ENCODE assay signal across 15 cellular contexts in genomic region chrX:63050225-63050624, GRCh38.
A peak's percentile ranks its signal among the peaks of the same experiment; 100 is the strongest.
DNase-seq lines count a peak whose midpoint lies in the region; ATAC-seq and TF ChIP-seq lines count a peak whose summit lies in the region.
"Had no signal": no experiment of that assay in that cellular context is flagged by ENCODE, and none has a peak within 500 bp of the region (broad histone marks: within the 10 kb centered on the region; RNA-seq: fewer than 3 reads in every experiment).

No MANE protein-coding gene starts in this region.

- DNase-seq in NCI-H748 (lab: John Stamatoyannopoulos, UW; ENCODE audit: unreplicated experiment) (peak; percentile 0), NCI-H748 treated with DMSO at 0.1 percent for 48 hours (lab: John Stamatoyannopoulos, UW) (no peak), OCI-M1 (lab: John Stamatoyannopoulos, UW) (peak; percentile 22), kidney tubule cell (ENCODE audit: low spot score) (peak; percentile 2), gastrocnemius medialis (no peak), upper lobe of left lung (no peak)
- no peak for DNase-seq in stimulated activated naive CD4-positive, alpha-beta T cell treated with Interleukin-2 at 50 U/mL for 16 hours (lab: John Stamatoyannopoulos, UW)
- DNase-seq: activated CD8-positive, alpha-beta memory T cell treated with anti-CD3 and anti-CD28 coated beads, Interleukin-2, amount 50 U/mL, for 48 hours; NCI-H1092 treated with DMSO at 0.1 percent for 48 hours; NCI-H774; psoas muscle had no signal

- H3K36me3 ChIP-seq in gastrocnemius medialis (no peaks in the 10 kb centered on the region), upper lobe of left lung (no peaks in the 10 kb centered on the region)
- H3K36me3 ChIP-seq: tibial nerve had no signal

- H3K4me1 ChIP-seq in gastrocnemius medialis (no peaks in the 10 kb centered on the region), upper lobe of left lung (no peaks in the 10 kb centered on the region)
- H3K4me1 ChIP-seq: Caco-2, psoas muscle, tibial nerve had no signal

- H3K9me3 ChIP-seq in gastrocnemius medialis = no peaks in the 10 kb centered on the region
- H3K9me3 ChIP-seq in upper lobe of left lung = peaks cover 0 to 4% (median 0%) of the 10 kb centered on the region in 4 donors
- H3K9me3 ChIP-seq: Caco-2, psoas muscle, tibial nerve had no signal

- peak; percentile 66 for ATAC-seq in HG02885 (IDR thresholded peaks at IDR 0.05; ENCODE audit: poor library complexity, unreplicated experiment)
- ATAC-seq in gastrocnemius medialis = no peak
- ATAC-seq in upper lobe of left lung (ENCODE audit: low FRiP score in 2 of 2) = no peak
- ATAC-seq: activated CD4-positive, CD25-positive, alpha-beta regulatory T cell treated with anti-CD3 and anti-CD28 coated beads, Interleukin-2, amount 50 U/mL, for 24 hours; psoas muscle had no signal

- no peaks in the 10 kb centered on the region for H3K27me3 ChIP-seq in gastrocnemius medialis
- H3K27me3 ChIP-seq in upper lobe of left lung = no peaks in the 10 kb centered on the region
- H3K27me3 ChIP-seq: tibial nerve had no signal

- no peak overlapping the region for H3K4me3 ChIP-seq in gastrocnemius medialis
- H3K4me3 ChIP-seq in upper lobe of left lung = no peak overlapping the region
- H3K4me3 ChIP-seq: psoas muscle, tibial nerve had no signal

- 43 to 46% methylated on average over 1 to 2 of the region's 2 CpGs for WGBS in upper lobe of left lung, 2 donors

- H3K27ac ChIP-seq in gastrocnemius medialis = no peak overlapping the region
- no peak overlapping the region for H3K27ac ChIP-seq in upper lobe of left lung
- H3K27ac ChIP-seq: psoas muscle, tibial nerve had no signal

- in situ Hi-C loops in gastrocnemius medialis (cut with MboI; ENCODE audit: low sequenced_read_pairs in 4 of 4) = no loop called here

- TF ChIP-seq POLR2A in gastrocnemius medialis (IDR thresholded peaks at IDR 0.05) = no peak
- no peak for TF ChIP-seq POLR2A in upper lobe of left lung (IDR thresholded peaks at IDR 0.05)

- TF ChIP-seq EP300 in upper lobe of left lung (IDR thresholded peaks at IDR 0.05) = no peak

- intact Hi-C loops in gastrocnemius medialis (cut with DNase I; ENCODE audit: low total_unique reads) = no loop called here

- TF ChIP-seq CTCF in gastrocnemius medialis (IDR thresholded peaks at IDR 0.05 in 4 of 5, conservative IDR thresholded peaks at IDR 0.05 in 1 of 5) (no peak), upper lobe of left lung (IDR thresholded peaks at IDR 0.05) (peak in 1 of 6 experiments; percentile 10)

Comparison
In these comparisons a context has a peak if more than half of its experiments do, and no peak if none do; other contexts are left out.
1. DNase-seq: peak in NCI-H748 (single experiment), OCI-M1 (single experiment) and kidney tubule cell (single experiment); none in NCI-H748 treated with DMSO at 0.1 percent for 48 hours (single experiment), gastrocnemius medialis (0 of 2), stimulated activated naive CD4-positive, alpha-beta T cell treated with Interleukin-2 at 50 U/mL for 16 hours (single experiment) and upper lobe of left lung (0 of 2).